Comparison of ENCODE assay signal across 14 cellular contexts in genomic region chr3:99562138-99562537, GRCh38.
DNase-seq lines count a peak whose midpoint lies in the region; ATAC-seq and TF ChIP-seq lines count a peak whose summit lies in the region.
"Had no signal": no experiment of that assay in that cellular context is flagged by ENCODE, and none has a peak within 500 bp of the region (broad histone marks: within the 10 kb centered on the region; RNA-seq: fewer than 3 reads in every experiment).

No MANE protein-coding gene starts in this region.

- intact Hi-C loops in IMR-90 (cut with micrococcal nuclease), result no loop called here

- DNase-seq in AG20443 (ENCODE audit: low spot score) (peak; percentile 40), IMR-90 (peak; percentile 69), brain microvascular endothelial cell (peak; percentile 53), kidney tubule cell (ENCODE audit: low spot score) (peak; percentile 33), T-helper 17 cell (no peak), NCI-H510A treated with DMSO at 0.1 percent for 48 hours (lab: John Stamatoyannopoulos, UW) (no peak)
- DNase-seq: C1 segment of cervical spinal cord; NCI-H1048; stimulated activated CD4-positive, alpha-beta T cell treated with anti-CD3 and anti-CD28 coated beads, Interleukin-2, amount 100 ng/mL, for 24 hours; T-helper 2 cell had no signal

- H3K9me3 ChIP-seq in IMR-90 (ENCODE audit: control insufficient read depth, insufficient read depth, low read length) (no peaks in the 10 kb centered on the region), T-helper 17 cell (ENCODE audit: control insufficient read depth, low read length, poor library complexity, severe bottlenecking) (no peaks in the 10 kb centered on the region)

- no peak overlapping the region for H3K56ac ChIP-seq in IMR-90 (ENCODE audit: extremely low read depth, insufficient read depth, low read length)

- H3K9me3 Mint-ChIP-seq in stimulated activated memory B cell treated with anti-CD40 and anti-IgM and Interleukin-4, amounts not matched to agents 10 μg/mL and 1 μg/mL and 100 μg/mL, for 72 hours, result peaks cover 10% of the 10 kb centered on the region

- H3K4me3 Mint-ChIP-seq in T-helper 17 cell, result no peak overlapping the region
- H3K4me3 Mint-ChIP-seq in stimulated activated memory B cell treated with anti-CD40 and anti-IgM and Interleukin-4, amounts not matched to agents 10 μg/mL and 1 μg/mL and 100 μg/mL, for 72 hours, result no peak overlapping the region
- H3K4me3 Mint-ChIP-seq: activated naive CD8-positive, alpha-beta T cell; stimulated activated naive CD8-positive, alpha-beta T cell treated with anti-CD3 and anti-CD28 coated beads, Interleukin-15, Interleukin-2, amounts not matched to agents 100 ng/mL and 50 ng/mL, for 24 hours had no signal

- CTCF ChIA-PET in IMR-90 (lab: Yijun Ruan, JAX), result interaction anchor here (1.0 kb wide), 1 partner anchor 17 kb away, joined by 3 read pairs; no protein-coding TSS in a partner anchor

- no peak for TF ChIP-seq RAD21 in IMR-90 (IDR thresholded peaks at IDR 0.05; ENCODE audit: low read length)

- H3K27ac ChIP-seq in IMR-90 (ENCODE audit: insufficient read depth, low read length) (no peak overlapping the region), brain microvascular endothelial cell (no peak overlapping the region)

- H3K27me3 Mint-ChIP-seq in T-helper 17 cell, result no peaks in the 10 kb centered on the region
- no peaks in the 10 kb centered on the region for H3K27me3 Mint-ChIP-seq in stimulated activated memory B cell treated with anti-CD40 and anti-IgM and Interleukin-4, amounts not matched to agents 10 μg/mL and 1 μg/mL and 100 μg/mL, for 72 hours
- H3K27me3 Mint-ChIP-seq: activated naive CD8-positive, alpha-beta T cell; stimulated activated naive CD8-positive, alpha-beta T cell treated with anti-CD3 and anti-CD28 coated beads, Interleukin-15, Interleukin-2, amounts not matched to agents 100 ng/mL and 50 ng/mL, for 24 hours had no signal

- no peak overlapping the region for H2BK5ac ChIP-seq in IMR-90 (ENCODE audit: low read depth, low read length, poor library complexity, severe bottlenecking)

- H3K23ac ChIP-seq in IMR-90 (ENCODE audit: low read depth, low read length), result no peak overlapping the region

- H3K27me3 ChIP-seq in IMR-90 (ENCODE audit: control insufficient read depth, insufficient read depth, low read length) (no peaks in the 10 kb centered on the region), brain microvascular endothelial cell (replicated peaks) (no peaks in the 10 kb centered on the region)

- H2BK20ac ChIP-seq in IMR-90 (ENCODE audit: low read depth, low read length), result peak overlapping the region; percentile 60; the same call in 1 of the 2 replicates

- H3K9me1 ChIP-seq in IMR-90 (ENCODE audit: insufficient read depth, low read length), result no peaks in the 10 kb centered on the region

- H3K18ac ChIP-seq in IMR-90 (ENCODE audit: low read depth, low read length), result no peak overlapping the region

- H3K4me1 ChIP-seq in IMR-90 (ENCODE audit: control insufficient read depth, insufficient read depth, low read length), result peaks cover 5% of the 10 kb centered on the region; the same call in 1 of the 2 replicates

- H3K9ac ChIP-seq in IMR-90 (ENCODE audit: low read depth, low read length), result no peak overlapping the region

- ATAC-seq in IMR-90 (ENCODE audit: low read depth) (peak; percentile 72), T-helper 17 cell (no peak), GM18909 (IDR thresholded peaks at IDR 0.05; ENCODE audit: poor library complexity, unreplicated experiment) (no peak)
- no peak for ATAC-seq in stimulated activated memory B cell treated with anti-CD40 and anti-IgM and Interleukin-4, amounts not matched to agents 10 μg/mL and 1 μg/mL and 100 μg/mL, for 72 hours

- no peak overlapping the region for H3K4me2 ChIP-seq in IMR-90 (ENCODE audit: low read depth, low read length)

- H4K20me1 ChIP-seq in IMR-90 (ENCODE audit: insufficient read depth, low read length), result no peaks in the 10 kb centered on the region

- no peaks in the 10 kb centered on the region for H3K4me1 Mint-ChIP-seq in T-helper 17 cell
- no peaks in the 10 kb centered on the region for H3K4me1 Mint-ChIP-seq in stimulated activated memory B cell treated with anti-CD40 and anti-IgM and Interleukin-4, amounts not matched to agents 10 μg/mL and 1 μg/mL and 100 μg/mL, for 72 hours

- WGBS in IMR-90 (ENCODE audit: extremely low coverage in 2 of 2, insufficient read length in 1 of 2), 2 experiments, result no CpG with 5 or more reads among the region's 1 CpG

- TF ChIP-seq CTCF in IMR-90 (conservative IDR thresholded peaks at IDR 0.05; ENCODE audit: low read depth, low read length) (no peak), brain microvascular endothelial cell (IDR thresholded peaks at IDR 0.05; ENCODE audit: low read depth, low read length, missing control alignments) (no peak)

- POLR2A ChIA-PET in IMR-90 (lab: Charles Lee; ENCODE audit: unreplicated experiment), result no interaction called here

- dilution Hi-C loops in IMR-90 (cut with HindIII; ENCODE audit: low sequenced_read_pairs, unreplicated experiment), result no loop called here

- H2BK120ac ChIP-seq in IMR-90 (ENCODE audit: low read depth, low read length), result peak overlapping the region; percentile 62

- H4K91ac ChIP-seq in IMR-90 (ENCODE audit: insufficient read depth, low read depth, low read length), result no peak overlapping the region

- H4K8ac ChIP-seq in IMR-90 (ENCODE audit: low read depth in 2 of 2, low read length in 2 of 2), result no peak overlapping the region

- H3K36me3 ChIP-seq in IMR-90 (ENCODE audit: control insufficient read depth, insufficient read depth, low read length) (no peaks in the 10 kb centered on the region), brain microvascular endothelial cell (replicated peaks) (no peaks in the 10 kb centered on the region)

- no peak overlapping the region for H2AFZ ChIP-seq in IMR-90 (replicated peaks; ENCODE audit: low read length, poor library complexity)

- H4K5ac ChIP-seq in IMR-90 (ENCODE audit: low read depth, low read length), result no peak overlapping the region

- no peak overlapping the region for H3K4me3 ChIP-seq in IMR-90 (ENCODE audit: insufficient read depth, low read depth, low read length)
- no peak overlapping the region for H3K4me3 ChIP-seq in brain microvascular endothelial cell (ENCODE audit: low read depth, low read length)

- H2BK15ac ChIP-seq in IMR-90 (ENCODE audit: low read depth, low read length), result no peak overlapping the region; the same call in 2 of the 3 replicates

- no peak overlapping the region for H3K14ac ChIP-seq in IMR-90 (replicated peaks; ENCODE audit: low read depth, low read length)

- in situ Hi-C loops in IMR-90 (cut with MboI; ENCODE audit: low sequenced_read_pairs) (no loop called here), brain microvascular endothelial cell (cut with HindIII; ENCODE audit: low pct_ligation_motif_present, low sequenced_read_pairs) (no loop called here)

- H2AK5ac ChIP-seq in IMR-90 (ENCODE audit: low read depth, low read length), result no peak overlapping the region

- no peaks in the 10 kb centered on the region for H3K36me3 Mint-ChIP-seq in T-helper 17 cell (ENCODE audit: low read depth)
- H3K36me3 Mint-ChIP-seq in stimulated activated memory B cell treated with anti-CD40 and anti-IgM and Interleukin-4, amounts not matched to agents 10 μg/mL and 1 μg/mL and 100 μg/mL, for 72 hours, result no peaks in the 10 kb centered on the region
- H3K36me3 Mint-ChIP-seq: activated naive CD8-positive, alpha-beta T cell had no signal

- H3K79me1 ChIP-seq in IMR-90 (ENCODE audit: low read depth in 1 of 2, low read length in 2 of 2), result no peaks in the 10 kb centered on the region

- H3K27ac Mint-ChIP-seq in T-helper 17 cell, result no peak overlapping the region
- H3K27ac Mint-ChIP-seq in stimulated activated memory B cell treated with anti-CD40 and anti-IgM and Interleukin-4, amounts not matched to agents 10 μg/mL and 1 μg/mL and 100 μg/mL, for 72 hours, result no peak overlapping the region
- H3K27ac Mint-ChIP-seq: activated naive CD8-positive, alpha-beta T cell; stimulated activated naive CD8-positive, alpha-beta T cell treated with anti-CD3 and anti-CD28 coated beads, Interleukin-15, Interleukin-2, amounts not matched to agents 100 ng/mL and 50 ng/mL, for 24 hours had no signal

- H2AK9ac ChIP-seq in IMR-90 (replicated peaks; ENCODE audit: low read depth, low read length, poor library complexity), result no peak overlapping the region

- H3K4ac ChIP-seq in IMR-90 (ENCODE audit: low read depth, low read length), result no peak overlapping the region

- BruUV-seq in IMR-90 (replicated peaks; lab: Mats Ljungman, UMichigan), result no TSS peak

- no peak for TF ChIP-seq POLR2A in IMR-90 (IDR thresholded peaks at IDR 0.05; ENCODE audit: low read depth, low read length)

TF ChIP-seq in IMR-90, 13 proteins besides CTCF, POLR2A, EP300 and RAD21 (continues in another document):
- TF ChIP-seq CEBPB (IDR thresholded peaks at IDR 0.05; ENCODE audit: low read depth, low read length) (no peak), MAFK (IDR thresholded peaks at IDR 0.05; ENCODE audit: low read depth, low read length) (no peak), BHLHE40 (IDR thresholded peaks at IDR 0.05; ENCODE audit: low read depth, low read length) (no peak), MXI1 (IDR thresholded peaks at IDR 0.05; ENCODE audit: borderline replicate concordance, low read depth, low read length) (no peak), RCOR1 (IDR thresholded peaks at IDR 0.05; ENCODE audit: insufficient replicate concordance, low read length) (no peak), SMC3 (IDR thresholded peaks at IDR 0.05; ENCODE audit: low read depth, low read length) (no peak), RFX5 (IDR thresholded peaks at IDR 0.05; ENCODE audit: low read depth, low read length) (no peak), USF2 (IDR thresholded peaks at IDR 0.05; ENCODE audit: low read depth, low read length) (no peak), CHD1 (IDR thresholded peaks at IDR 0.05; ENCODE audit: low read depth, low read length) (no peak), NFE2L2 (IDR thresholded peaks at IDR 0.05; ENCODE audit: low read depth, low read length) (no peak), MAZ (IDR thresholded peaks at IDR 0.05; ENCODE audit: borderline replicate concordance, low read depth, low read length) (no peak)

Comparison
In these comparisons a context has a peak if more than half of its experiments do, and no peak if none do; other contexts are left out.
1. DNase-seq: peak in AG20443 (single experiment), IMR-90 (single experiment), brain microvascular endothelial cell (single experiment) and kidney tubule cell (single experiment); none in T-helper 17 cell (0 of 3) and NCI-H510A treated with DMSO at 0.1 percent for 48 hours (single experiment).